Comparison of ENCODE assay signal across 1 cellular context in the genomic region with DNA sequence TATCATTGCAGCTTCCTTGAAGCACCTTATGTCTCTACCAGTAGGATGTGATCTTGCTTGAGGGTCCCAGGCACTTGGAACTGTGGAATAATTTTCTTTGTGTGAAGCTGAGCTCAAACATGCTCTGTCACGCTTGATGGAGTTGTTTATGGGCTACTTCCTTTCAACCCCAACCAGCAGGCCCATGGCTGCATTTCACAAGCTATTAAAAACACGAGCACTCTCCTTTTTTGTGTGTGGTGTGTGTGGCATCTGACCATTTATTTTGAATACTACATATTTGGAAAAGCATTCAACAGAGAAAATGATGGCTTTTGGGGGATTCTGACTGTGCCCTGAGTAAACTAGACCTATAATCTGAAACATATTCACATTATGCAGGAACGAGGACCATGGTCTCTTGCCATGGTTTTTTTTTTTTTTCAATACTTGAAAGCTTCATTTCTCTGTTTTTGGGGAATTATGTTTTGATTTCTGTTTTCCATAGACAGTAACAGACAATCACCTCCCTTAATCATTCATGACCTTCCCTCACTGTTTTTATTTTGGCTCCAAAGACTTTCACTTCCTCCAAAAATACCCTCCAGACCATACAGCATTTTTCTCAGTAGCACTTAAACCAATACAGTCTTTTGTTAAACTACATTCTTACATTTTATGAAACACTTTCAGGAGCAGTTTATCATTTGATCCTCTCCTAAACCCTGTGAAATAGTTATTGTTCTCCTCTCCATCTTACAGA.
A peak's percentile ranks its signal among the peaks of the same experiment; 100 is the strongest.
TF ChIP-seq lines count a peak whose summit lies in the region.

No MANE protein-coding gene starts in this region.

TF ChIP-seq in GM12878, 131 proteins besides CTCF, POLR2A, EP300 and RAD21 (continued from another document):
- TF ChIP-seq ZNF687 (IDR thresholded peaks at IDR 0.05): no peak
- no peak for TF ChIP-seq PAX8 (IDR thresholded peaks at IDR 0.05)
- no peak for TF ChIP-seq BCL3 (IDR thresholded peaks at IDR 0.05; ENCODE audit: borderline replicate concordance, insufficient read depth, low read depth, low read length, poor library complexity, severe bottlenecking)
- TF ChIP-seq, protein P1, sequence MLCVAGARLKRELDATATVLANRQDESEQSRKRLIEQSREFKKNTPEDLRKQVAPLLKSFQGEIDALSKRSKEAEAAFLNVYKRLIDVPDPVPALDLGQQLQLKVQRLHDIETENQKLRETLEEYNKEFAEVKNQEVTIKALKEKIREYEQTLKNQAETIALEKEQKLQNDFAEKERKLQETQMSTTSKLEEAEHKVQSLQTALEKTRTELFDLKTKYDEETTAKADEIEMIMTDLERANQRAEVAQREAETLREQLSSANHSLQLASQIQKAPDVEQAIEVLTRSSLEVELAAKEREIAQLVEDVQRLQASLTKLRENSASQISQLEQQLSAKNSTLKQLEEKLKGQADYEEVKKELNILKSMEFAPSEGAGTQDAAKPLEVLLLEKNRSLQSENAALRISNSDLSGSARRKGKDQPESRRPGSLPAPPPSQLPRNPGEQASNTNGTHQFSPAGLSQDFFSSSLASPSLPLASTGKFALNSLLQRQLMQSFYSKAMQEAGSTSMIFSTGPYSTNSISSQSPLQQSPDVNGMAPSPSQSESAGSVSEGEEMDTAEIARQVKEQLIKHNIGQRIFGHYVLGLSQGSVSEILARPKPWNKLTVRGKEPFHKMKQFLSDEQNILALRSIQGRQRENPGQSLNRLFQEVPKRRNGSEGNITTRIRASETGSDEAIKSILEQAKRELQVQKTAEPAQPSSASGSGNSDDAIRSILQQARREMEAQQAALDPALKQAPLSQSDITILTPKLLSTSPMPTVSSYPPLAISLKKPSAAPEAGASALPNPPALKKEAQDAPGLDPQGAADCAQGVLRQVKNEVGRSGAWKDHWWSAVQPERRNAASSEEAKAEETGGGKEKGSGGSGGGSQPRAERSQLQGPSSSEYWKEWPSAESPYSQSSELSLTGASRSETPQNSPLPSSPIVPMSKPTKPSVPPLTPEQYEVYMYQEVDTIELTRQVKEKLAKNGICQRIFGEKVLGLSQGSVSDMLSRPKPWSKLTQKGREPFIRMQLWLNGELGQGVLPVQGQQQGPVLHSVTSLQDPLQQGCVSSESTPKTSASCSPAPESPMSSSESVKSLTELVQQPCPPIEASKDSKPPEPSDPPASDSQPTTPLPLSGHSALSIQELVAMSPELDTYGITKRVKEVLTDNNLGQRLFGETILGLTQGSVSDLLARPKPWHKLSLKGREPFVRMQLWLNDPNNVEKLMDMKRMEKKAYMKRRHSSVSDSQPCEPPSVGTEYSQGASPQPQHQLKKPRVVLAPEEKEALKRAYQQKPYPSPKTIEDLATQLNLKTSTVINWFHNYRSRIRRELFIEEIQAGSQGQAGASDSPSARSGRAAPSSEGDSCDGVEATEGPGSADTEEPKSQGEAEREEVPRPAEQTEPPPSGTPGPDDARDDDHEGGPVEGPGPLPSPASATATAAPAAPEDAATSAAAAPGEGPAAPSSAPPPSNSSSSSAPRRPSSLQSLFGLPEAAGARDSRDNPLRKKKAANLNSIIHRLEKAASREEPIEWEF (IDR thresholded peaks at IDR 0.05; ENCODE audit: insufficient replicate concordance, low read depth, low read length): no peak
- TF ChIP-seq STAT1 (conservative IDR thresholded peaks at IDR 0.05): no peak
- peak; percentile 95; the same call in 1 of the 2 replicates for TF ChIP-seq PAX5 (IDR thresholded peaks at IDR 0.05; ENCODE audit: borderline replicate concordance, low read depth, low read length)
- TF ChIP-seq LARP7 (IDR thresholded peaks at IDR 0.05): no peak
- no peak for TF ChIP-seq CBX5 (IDR thresholded peaks at IDR 0.05; ENCODE audit: low read depth)
- no peak for TF ChIP-seq MEF2A (IDR thresholded peaks at IDR 0.05; ENCODE audit: insufficient read depth, low read depth, low read length)
- no peak for TF ChIP-seq ZZZ3 (IDR thresholded peaks at IDR 0.05; ENCODE audit: control insufficient read depth, insufficient read length, low read depth)
- TF ChIP-seq SMAD5 (IDR thresholded peaks at IDR 0.05; ENCODE audit: low read depth): no peak
- TF ChIP-seq, protein P2, sequence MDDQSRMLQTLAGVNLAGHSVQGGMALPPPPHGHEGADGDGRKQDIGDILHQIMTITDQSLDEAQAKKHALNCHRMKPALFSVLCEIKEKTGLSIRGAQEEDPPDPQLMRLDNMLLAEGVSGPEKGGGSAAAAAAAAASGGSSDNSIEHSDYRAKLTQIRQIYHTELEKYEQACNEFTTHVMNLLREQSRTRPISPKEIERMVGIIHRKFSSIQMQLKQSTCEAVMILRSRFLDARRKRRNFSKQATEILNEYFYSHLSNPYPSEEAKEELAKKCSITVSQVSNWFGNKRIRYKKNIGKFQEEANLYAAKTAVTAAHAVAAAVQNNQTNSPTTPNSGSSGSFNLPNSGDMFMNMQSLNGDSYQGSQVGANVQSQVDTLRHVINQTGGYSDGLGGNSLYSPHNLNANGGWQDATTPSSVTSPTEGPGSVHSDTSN (IDR thresholded peaks at IDR 0.05; ENCODE audit: insufficient replicate concordance, low read depth, low read length): no peak
- TF ChIP-seq IKZF2 (IDR thresholded peaks at IDR 0.05): peak in 1 of 2 experiments; percentile 57; a peak in 1 of 4 replicates
- TF ChIP-seq POU2F2 (IDR thresholded peaks at IDR 0.05; ENCODE audit: borderline replicate concordance, low read depth, low read length): no peak
- TF ChIP-seq ZSCAN29 (IDR thresholded peaks at IDR 0.05): no peak
- no peak for TF ChIP-seq RCOR1 (conservative IDR thresholded peaks at IDR 0.05; ENCODE audit: low read depth, low read length)
- TF ChIP-seq NR2C2 (IDR thresholded peaks at IDR 0.05; ENCODE audit: borderline replicate concordance, control insufficient read depth, insufficient read length, low read depth): no peak
- no peak for TF ChIP-seq ETV6 (conservative IDR thresholded peaks at IDR 0.05 in 1 of 2, IDR thresholded peaks at IDR 0.05 in 1 of 2; ENCODE audit: borderline replicate concordance in 1 of 2, low read depth in 1 of 2)
- TF ChIP-seq NBN (IDR thresholded peaks at IDR 0.05): no peak
- no peak for TF ChIP-seq MYB (IDR thresholded peaks at IDR 0.05; ENCODE audit: borderline replicate concordance, low read depth, low read length)
- no peak for TF ChIP-seq CHD2 (IDR thresholded peaks at IDR 0.05; ENCODE audit: borderline replicate concordance, low read depth, low read length)
- no peak for TF ChIP-seq HSF1 (IDR thresholded peaks at IDR 0.05; ENCODE audit: low read depth, low read length)
- TF ChIP-seq ZBTB40 (IDR thresholded peaks at IDR 0.05; ENCODE audit: borderline replicate concordance): no peak
- no peak for TF ChIP-seq NKRF (conservative IDR thresholded peaks at IDR 0.05)
- TF ChIP-seq ZNF384 (IDR thresholded peaks at IDR 0.05; ENCODE audit: borderline replicate concordance, low read depth, low read length): no peak
- no peak for TF ChIP-seq TCF12 (IDR thresholded peaks at IDR 0.05; ENCODE audit: low read depth, low read length)
- TF ChIP-seq BMI1 (IDR thresholded peaks at IDR 0.05; ENCODE audit: borderline replicate concordance): no peak
- no peak for TF ChIP-seq CEBPB (IDR thresholded peaks at IDR 0.05; ENCODE audit: borderline replicate concordance in 1 of 2, low read depth in 2 of 2, low read length in 2 of 2)
- TF ChIP-seq RAD51 (IDR thresholded peaks at IDR 0.05): no peak
- TF ChIP-seq FOS (IDR thresholded peaks at IDR 0.05; ENCODE audit: borderline replicate concordance, extremely low read depth, insufficient read length): no peak
- peak; percentile 75 for TF ChIP-seq SPI1 (IDR thresholded peaks at IDR 0.05; ENCODE audit: borderline replicate concordance, insufficient read depth, low read depth, low read length)
- TF ChIP-seq CBFB (IDR thresholded peaks at IDR 0.05; ENCODE audit: low read depth): no peak
- TF ChIP-seq TARDBP (IDR thresholded peaks at IDR 0.05; ENCODE audit: borderline replicate concordance): no peak
- no peak; the same call in 1 of the 2 replicates for TF ChIP-seq DPF2 (IDR thresholded peaks at IDR 0.05)
